8 cellular contexts compared by ENCODE assay signal in genomic region chr4:987689-988513, GRCh38. TPM values are rescaled to one million over a fixed set of nuclear protein-coding genes. Genes with fewer than 3 reads are reported as not detected.
DNase-seq lines count a peak whose midpoint lies in the region; ATAC-seq, FAIRE-seq and TF ChIP-seq lines count a peak whose summit lies in the region.

No MANE protein-coding gene starts in this region.

- no peak overlapping the region for H2AFZ ChIP-seq in neural cell (ENCODE audit: low read depth, low read length)

- no peak for ATAC-seq in effector memory CD8-positive, alpha-beta T cell (replicated peaks)
- no peak for ATAC-seq in GM19023 (IDR thresholded peaks at IDR 0.05; ENCODE audit: unreplicated experiment)

- peaks cover 11% of the 10 kb centered on the region for H3K4me1 ChIP-seq in NT2/D1 (ENCODE audit: insufficient read depth, insufficient read length)

- peak overlapping the region in 1 of 2 donors; percentile 65 for H3K27ac Mint-ChIP-seq in effector memory CD8-positive, alpha-beta T cell

- no peak overlapping the region for H3K27ac ChIP-seq in neural cell (ENCODE audit: low read length)

- H3K9me3 ChIP-seq in NT2/D1 (ENCODE audit: insufficient read depth, low read length) (no peaks in the 10 kb centered on the region), neural cell (ENCODE audit: low read length) (no peaks in the 10 kb centered on the region)

- peaks cover 4% of the 10 kb centered on the region for H3K36me3 ChIP-seq in BJ (ENCODE audit: control insufficient read depth, insufficient read depth, low read length)
- peaks cover 7% of the 10 kb centered on the region for H3K36me3 ChIP-seq in NT2/D1 (ENCODE audit: insufficient read depth, insufficient read length, low read length)
- no peaks in the 10 kb centered on the region for H3K36me3 ChIP-seq in neural cell (ENCODE audit: insufficient read depth, low read length)

- peaks cover 5 to 14% of the 10 kb centered on the region in 2 donors for H3K4me1 Mint-ChIP-seq in effector memory CD8-positive, alpha-beta T cell (ENCODE audit: low read depth in 2 of 2)

- H3K9me2 ChIP-seq in neural cell (ENCODE audit: insufficient read depth, low read length) = no peaks in the 10 kb centered on the region

- H3K9ac ChIP-seq in NT2/D1 (ENCODE audit: insufficient read length, low read depth) (peak overlapping the region; percentile 14), neural cell (ENCODE audit: low read length) (no peak overlapping the region)

- CTCF ChIA-PET in BJ (lab: Yijun Ruan, JAX) = interaction anchor here (0.8 to 2.5 kb wide), 7 partner anchors 11 to 302 kb away, joined by 3 to 15 read pairs (median 3); no protein-coding TSS in a partner anchor

- no peak for TF ChIP-seq EP300 in neural cell (conservative IDR thresholded peaks at IDR 0.05; ENCODE audit: poor library complexity, severe bottlenecking)

- no peaks in the 10 kb centered on the region for H4K20me1 ChIP-seq in neural cell (ENCODE audit: insufficient read depth)

- no peak for DNase-seq in BJ (ENCODE audit: low read depth)
- no peak for DNase-seq in NT2/D1 (ENCODE audit: low read depth, low spot score)
- DNase-seq in effector memory CD8-positive, alpha-beta T cell = no peak
- DNase-seq in H54 (ENCODE audit: insufficient read length, low spot score) = no peak
- no peak for DNase-seq in stimulated activated CD4-positive, alpha-beta T cell treated with anti-CD3 and anti-CD28 coated beads, Interleukin-12 subunit alpha, Interleukin-12 subunit beta, amount 100 ng/mL, for 4 hours
- no peak for DNase-seq in GM13977 (ENCODE audit: low spot score)

- TF ChIP-seq RAD21 in neural cell (conservative IDR thresholded peaks at IDR 0.05) = no peak

- FAIRE-seq in H54 (lab: Jason Lieb, UNC) = no peak

- H3K27me3 ChIP-seq in BJ (ENCODE audit: control insufficient read depth, insufficient read depth, low read length) (no peaks in the 10 kb centered on the region), NT2/D1 (ENCODE audit: insufficient read depth, insufficient read length) (peaks cover 14% of the 10 kb centered on the region), neural cell (ENCODE audit: insufficient read depth, low read depth, low read length) (no peaks in the 10 kb centered on the region)

- TF ChIP-seq POLR2A in H54 (IDR thresholded peaks at IDR 0.05; ENCODE audit: low read depth, low read length) = no peak

- H3K9me3 Mint-ChIP-seq in effector memory CD8-positive, alpha-beta T cell = no peaks in the 10 kb centered on the region

- H3K4me3 ChIP-seq in BJ (ENCODE audit: low read depth, low read length) = peak overlapping the region; percentile 50
- H3K4me3 ChIP-seq in NT2/D1 (ENCODE audit: insufficient read length, low read depth) = peak overlapping the region; percentile 67
- peak overlapping the region; percentile 77 for H3K4me3 ChIP-seq in neural cell (ENCODE audit: low read length)

- in situ Hi-C loops in GM13977 (cut with MboI; ENCODE audit: low pct_unique_long_range_greater_than_20kb, low sequenced_read_pairs, unreplicated experiment) = no loop called here

- H3K36me3 Mint-ChIP-seq in effector memory CD8-positive, alpha-beta T cell (ENCODE audit: insufficient read depth) = no peaks in the 10 kb centered on the region

- peak overlapping the region; percentile 82 to 89 for H3K4me3 Mint-ChIP-seq in effector memory CD8-positive, alpha-beta T cell

- no peaks in the 10 kb centered on the region for H3K27me3 Mint-ChIP-seq in effector memory CD8-positive, alpha-beta T cell

- POLR2A ChIA-PET in BJ (lab: Charles Lee) = no interaction called here

- H3K79me2 ChIP-seq in neural cell (replicated peaks; ENCODE audit: insufficient read depth, low read length) = no peaks in the 10 kb centered on the region

- no peak for TF ChIP-seq CTCF in BJ (IDR thresholded peaks at IDR 0.05; ENCODE audit: insufficient read depth, low read depth, low read length)
- TF ChIP-seq CTCF in neural cell (IDR thresholded peaks at IDR 0.05; ENCODE audit: poor library complexity, severe bottlenecking) = no peak
- TF ChIP-seq CTCF in GM13977 (IDR thresholded peaks at IDR 0.05; ENCODE audit: extremely low read depth, insufficient read depth, missing control alignments) = no peak

- H3K4me2 ChIP-seq in neural cell (ENCODE audit: low read length) = no peak overlapping the region

- H3F3A ChIP-seq in neural cell (ENCODE audit: insufficient read depth, low read length, poor library complexity, severe bottlenecking) = no peaks in the 10 kb centered on the region

TF ChIP-seq in neural cell, 6 proteins besides CTCF, POLR2A, EP300 and RAD21:
- no peak for TF ChIP-seq EZH2 (IDR thresholded peaks at IDR 0.05; ENCODE audit: borderline replicate concordance, insufficient read depth, low read length, poor library complexity, severe bottlenecking)
- no peak for TF ChIP-seq MXI1 (conservative IDR thresholded peaks at IDR 0.05; ENCODE audit: poor library complexity, severe bottlenecking)
- no peak for TF ChIP-seq POLR2AphosphoS5 (IDR thresholded peaks at IDR 0.05)
- TF ChIP-seq, protein P1, sequence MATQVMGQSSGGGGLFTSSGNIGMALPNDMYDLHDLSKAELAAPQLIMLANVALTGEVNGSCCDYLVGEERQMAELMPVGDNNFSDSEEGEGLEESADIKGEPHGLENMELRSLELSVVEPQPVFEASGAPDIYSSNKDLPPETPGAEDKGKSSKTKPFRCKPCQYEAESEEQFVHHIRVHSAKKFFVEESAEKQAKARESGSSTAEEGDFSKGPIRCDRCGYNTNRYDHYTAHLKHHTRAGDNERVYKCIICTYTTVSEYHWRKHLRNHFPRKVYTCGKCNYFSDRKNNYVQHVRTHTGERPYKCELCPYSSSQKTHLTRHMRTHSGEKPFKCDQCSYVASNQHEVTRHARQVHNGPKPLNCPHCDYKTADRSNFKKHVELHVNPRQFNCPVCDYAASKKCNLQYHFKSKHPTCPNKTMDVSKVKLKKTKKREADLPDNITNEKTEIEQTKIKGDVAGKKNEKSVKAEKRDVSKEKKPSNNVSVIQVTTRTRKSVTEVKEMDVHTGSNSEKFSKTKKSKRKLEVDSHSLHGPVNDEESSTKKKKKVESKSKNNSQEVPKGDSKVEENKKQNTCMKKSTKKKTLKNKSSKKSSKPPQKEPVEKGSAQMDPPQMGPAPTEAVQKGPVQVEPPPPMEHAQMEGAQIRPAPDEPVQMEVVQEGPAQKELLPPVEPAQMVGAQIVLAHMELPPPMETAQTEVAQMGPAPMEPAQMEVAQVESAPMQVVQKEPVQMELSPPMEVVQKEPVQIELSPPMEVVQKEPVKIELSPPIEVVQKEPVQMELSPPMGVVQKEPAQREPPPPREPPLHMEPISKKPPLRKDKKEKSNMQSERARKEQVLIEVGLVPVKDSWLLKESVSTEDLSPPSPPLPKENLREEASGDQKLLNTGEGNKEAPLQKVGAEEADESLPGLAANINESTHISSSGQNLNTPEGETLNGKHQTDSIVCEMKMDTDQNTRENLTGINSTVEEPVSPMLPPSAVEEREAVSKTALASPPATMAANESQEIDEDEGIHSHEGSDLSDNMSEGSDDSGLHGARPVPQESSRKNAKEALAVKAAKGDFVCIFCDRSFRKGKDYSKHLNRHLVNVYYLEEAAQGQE (IDR thresholded peaks at IDR 0.05; ENCODE audit: borderline replicate concordance) = no peak
- TF ChIP-seq SMC3 (conservative IDR thresholded peaks at IDR 0.05; ENCODE audit: poor library complexity) = no peak
- TF ChIP-seq TAF1 (IDR thresholded peaks at IDR 0.05; ENCODE audit: low read depth) = no peak

RNA-seq across cellular contexts. Expression of gene IDUA, which starts 1.1 kb away (rescaled TPM):
- polyA plus RNA-seq in BJ (2011; rRNA removed) (7.5 and 13.2 TPM in 2 replicates), neural cell (11.8 and 12.7 TPM in 2 replicates)
- 3.5 and 5.6 TPM in 2 replicates for polyA minus RNA-seq in BJ (2011; rRNA and poly(A)+ RNA removed)
- 12.4 and 13.1 TPM in 2 replicates for polyA minus RNA-seq in neural cell

RNA-seq across cellular contexts. Expression of gene SLC26A1, which starts 5.3 kb away (rescaled TPM):
- 0.09 TPM in 1 of 2 replicates, not detected in the other for polyA plus RNA-seq in BJ (2011; rRNA removed)
- polyA minus RNA-seq in BJ (2011; rRNA and poly(A)+ RNA removed) = 0.24 TPM in 1 of 2 replicates, not detected in the other
- 0.12 and 1.1 TPM in 2 replicates for polyA plus RNA-seq in neural cell
- polyA minus RNA-seq in neural cell = 0.49 and 0.69 TPM in 2 replicates

RNA-seq across cellular contexts. Expression of gene DGKQ, which starts 14.5 kb away (rescaled TPM):
- polyA plus RNA-seq in BJ (2011; rRNA removed) (3.7 and 6.5 TPM in 2 replicates), neural cell (32.4 and 46.0 TPM in 2 replicates)
- 3.8 and 4.3 TPM in 2 replicates for polyA minus RNA-seq in BJ (2011; rRNA and poly(A)+ RNA removed)
- polyA minus RNA-seq in neural cell = 18.9 and 20.5 TPM in 2 replicates

RNA-seq across cellular contexts. Expression of gene FGFRL1, which starts 23.5 kb away (rescaled TPM):
- polyA plus RNA-seq in BJ (2011; rRNA removed) (9.1 and 21.2 TPM in 2 replicates), neural cell (0.97 and 3.3 TPM in 2 replicates)
- 56.3 and 82.1 TPM in 2 replicates for polyA minus RNA-seq in BJ (2011; rRNA and poly(A)+ RNA removed)
- polyA minus RNA-seq in neural cell = 0.46 and 0.73 TPM in 2 replicates

RNA-seq across cellular contexts. Expression of gene TMEM175, which starts 55.6 kb away (rescaled TPM):
- polyA plus RNA-seq in BJ (2011; rRNA removed) = 44.7 and 77.8 TPM in 2 replicates
- polyA minus RNA-seq in BJ (2011; rRNA and poly(A)+ RNA removed) = 27.8 and 31.3 TPM in 2 replicates
- 36.9 and 38.0 TPM in 2 replicates for polyA plus RNA-seq in neural cell
- polyA minus RNA-seq in neural cell = 19.0 and 20.4 TPM in 2 replicates
